ENCODE assay signal across 8 cellular contexts in genomic region chr11:62427630-62428233, GRCh38. TPM values are rescaled to one million over a fixed set of nuclear protein-coding genes. Genes with fewer than 3 reads are reported as not detected.
DNase-seq lines count a peak whose midpoint lies in the region; ATAC-seq, FAIRE-seq and TF ChIP-seq lines count a peak whose summit lies in the region.

No MANE protein-coding gene starts in this region.

- H3K4me3 ChIP-seq in HepG2 (replicated peaks in 1 of 3; ENCODE audit: insufficient read depth in 1 of 3, low read depth in 2 of 3, low read length in 3 of 3) (no peak overlapping the region), OCI-LY7 (ENCODE audit: low read depth, low read length, poor library complexity, severe bottlenecking) (no peak overlapping the region)

- POLR2A ChIA-PET in HepG2 (lab: Yijun Ruan, JAX) (interaction anchor here (1.3 to 1.4 kb wide), 2 partner anchors 119 to 164 kb away, joined by 3 to 4 read pairs; partner anchors contain the start of genes AHNAK and TUT1), OCI-LY7 (lab: Charles Lee) (no interaction called here)

- H3K27me3 ChIP-seq in HepG2 (ENCODE audit: control insufficient read depth in 1 of 2, insufficient read depth in 2 of 2, low read length in 2 of 2) = no peaks in the 10 kb centered on the region

- no peak for TF ChIP-seq RAD21 in HepG2 (CRISPR knock-in tag; IDR thresholded peaks at IDR 0.05)

- H3K27ac ChIP-seq in HepG2 (ENCODE audit: extremely low read length, insufficient read depth, low read length) (peak overlapping the region; percentile 30), OCI-LY7 (ENCODE audit: low read depth, low read length, poor library complexity, severe bottlenecking) (no peak overlapping the region)

- no peak for TF ChIP-seq POLR2A in HepG2 (IDR thresholded peaks at IDR 0.05; ENCODE audit: insufficient read depth in 1 of 2, low read depth in 2 of 2, low read length in 2 of 2)

- H2AFZ ChIP-seq in HepG2 (ENCODE audit: low read length) (no peak overlapping the region), OCI-LY7 (ENCODE audit: low read length) (no peak overlapping the region)

- in situ Hi-C loops in HepG2 (cut with HindIII; ENCODE audit: extremely low pct_ligation_motif_present, low pct_unique_long_range_greater_than_20kb) = no loop called here

- TF ChIP-seq EP300 in HepG2 (IDR thresholded peaks at IDR 0.05; ENCODE audit: low read depth in 2 of 2, low read length in 2 of 2) = no peak
- TF ChIP-seq EP300 in HepG2 (CRISPR knock-in tag; IDR thresholded peaks at IDR 0.05; ENCODE audit: borderline replicate concordance) = no peak

- ATAC-seq in HG03442 (IDR thresholded peaks at IDR 0.05; ENCODE audit: unreplicated experiment) = peak; percentile 49
- ATAC-seq in HepG2 = no peak
- ATAC-seq in HG02840 (IDR thresholded peaks at IDR 0.05; ENCODE audit: low FRiP score, unreplicated experiment) = no peak

- H3K4me2 ChIP-seq in HepG2 (ENCODE audit: low read depth, low read length) (0 out of 2 replicates have a peak overlapping the region, but pooled peaks have one; percentile 16), OCI-LY7 (ENCODE audit: low read length) (no peak overlapping the region)

- FAIRE-seq in HepG2 (lab: Jason Lieb, UNC) = no peak

- H3K9me2 ChIP-seq in OCI-LY7 (ENCODE audit: insufficient read depth, low read length) = no peaks in the 10 kb centered on the region

- WGBS in HepG2 (ENCODE audit: low lambda C conversion rate) = 24% methylated on average over 6 of the region's 6 CpGs

- intact Hi-C loops in HepG2 (cut with micrococcal nuclease; ENCODE audit: unreplicated experiment) = no loop called here
- intact Hi-C loops in OCI-LY7 (cut with micrococcal nuclease; ENCODE audit: unreplicated experiment) = no loop called here

- DNase-seq in AG08395 (ENCODE audit: low spot score) (peak; percentile 61), HepG2 (ENCODE audit: low spot score) (no peak), nucleus accumbens (lab: John Stamatoyannopoulos, UW) (no peak), OCI-LY7 (ENCODE audit: low spot score) (no peak), GM19238 (ENCODE audit: insufficient read length, low spot score) (no peak)
- peak; percentile 13 to 30 for DNase-seq in activated CD4-positive, alpha-beta T cell treated with anti-CD3 and anti-CD28 coated beads, Interleukin-2, amount 50 U/mL, for 48 hours

- no TSS peak for BruUV-seq in HepG2 (replicated peaks; lab: Mats Ljungman, UMichigan)
- BruUV-seq in OCI-LY7 (replicated peaks; lab: Mats Ljungman, UMichigan) = no TSS peak

- H3K9me3 ChIP-seq in HepG2 (ENCODE audit: low read length) (no peaks in the 10 kb centered on the region), OCI-LY7 (ENCODE audit: low read length) (no peaks in the 10 kb centered on the region)

- CTCF ChIA-PET in HepG2 (lab: Yijun Ruan, JAX; ENCODE audit: low intra/inter-chr PET ratio, low total read pairs) (no interaction called here), OCI-LY7 (lab: Charles Lee; ENCODE audit: unreplicated experiment) (no interaction called here)

- H3K9ac ChIP-seq in HepG2 (ENCODE audit: insufficient read depth, low read depth, low read length) = peak overlapping the region; percentile 5; the same call in 1 of the 2 replicates

- no peaks in the 10 kb centered on the region for H3K36me3 ChIP-seq in HepG2 (replicated peaks in 1 of 2; ENCODE audit: control insufficient read depth in 1 of 2, insufficient read depth in 2 of 2, low read length in 2 of 2)
- no peaks in the 10 kb centered on the region for H3K36me3 ChIP-seq in OCI-LY7 (ENCODE audit: insufficient read depth, low read length)

- H4K20me1 ChIP-seq in HepG2 (ENCODE audit: insufficient read depth, low read length) = no peaks in the 10 kb centered on the region
- H4K20me1 ChIP-seq in OCI-LY7 (ENCODE audit: insufficient read depth, low read length) = no peaks in the 10 kb centered on the region

- H3K79me2 ChIP-seq in HepG2 (ENCODE audit: insufficient read depth, low read length) = no peaks in the 10 kb centered on the region
- H3K79me2 ChIP-seq in OCI-LY7 (ENCODE audit: insufficient read depth, low read depth, low read length) = no peaks in the 10 kb centered on the region

- H3K4me1 ChIP-seq in HepG2 (ENCODE audit: insufficient read depth, low read length) (peaks cover 81% of the 10 kb centered on the region), OCI-LY7 (ENCODE audit: insufficient read depth, low read length, poor library complexity, severe bottlenecking) (no peaks in the 10 kb centered on the region)

- TF ChIP-seq CTCF in HepG2 (CRISPR knock-in tag; IDR thresholded peaks at IDR 0.05) = no peak
- no peak for TF ChIP-seq CTCF in OCI-LY7 (conservative IDR thresholded peaks at IDR 0.05; ENCODE audit: low read length)

TF ChIP-seq in HepG2, 621 proteins besides CTCF, POLR2A, EP300 and RAD21 (continues in another document):
- TF ChIP-seq ZSCAN5A (CRISPR knock-in tag; IDR thresholded peaks at IDR 0.05; ENCODE audit: borderline replicate concordance) = no peak
- no peak for TF ChIP-seq BCL3 (CRISPR knock-in tag; IDR thresholded peaks at IDR 0.05)

RNA-seq across cellular contexts. Expression of gene SCGB1A1, which starts 8.9 kb away (rescaled TPM):
- total RNA-seq in HepG2 (2016; rRNA removed; fragmentation: Illumina TruSeq; extraction: Trizol) (not detected in 2 replicates), OCI-LY7 (2022) (not detected in 2 replicates)
- not detected in 2 replicates for total RNA-seq in HepG2 (2016; cell fraction: cytosol; rRNA removed; fragmentation: Illumina TruSeq; extraction: Trizol; ENCODE audit: low read depth)
- total RNA-seq in HepG2 (2016; cell fraction: insoluble cytoplasmic fraction; rRNA removed; fragmentation: Illumina TruSeq; extraction: Trizol) = not detected in 2 replicates
- total RNA-seq in HepG2 (2016; cell fraction: membrane; rRNA removed; fragmentation: Illumina TruSeq; extraction: Trizol) = not detected in 2 replicates
- total RNA-seq in HepG2 (2016; cell fraction: nucleus; rRNA removed; fragmentation: Illumina TruSeq; extraction: Trizol) = not detected in 2 replicates
- polyA plus RNA-seq in HepG2 (2011; rRNA removed) = not detected in 2 replicates
- not detected in 2 replicates for polyA plus RNA-seq in HepG2 (2011; cell fraction: cytosol; rRNA removed)
- polyA plus RNA-seq in HepG2 (2011; cell fraction: nucleus; rRNA removed) = not detected in 2 replicates
- not detected in 2 replicates for polyA plus RNA-seq in HepG2 (2012)
- not detected in 2 replicates for polyA plus RNA-seq in HepG2 (2016; cell fraction: cytosol; fragmentation: Illumina TruSeq; extraction: Trizol; ENCODE audit: low read depth)
- polyA plus RNA-seq in HepG2 (2016; cell fraction: insoluble cytoplasmic fraction; fragmentation: Illumina TruSeq; extraction: Trizol; ENCODE audit: low read depth) = not detected in 2 replicates
- polyA plus RNA-seq in HepG2 (2016; cell fraction: membrane; fragmentation: Illumina TruSeq; extraction: Trizol; ENCODE audit: low read depth) = not detected in 2 replicates
- polyA plus RNA-seq in HepG2 (2016; cell fraction: nucleus; fragmentation: Illumina TruSeq; extraction: Trizol; ENCODE audit: insufficient read depth, low read depth) = not detected in 2 replicates
- not detected in 2 replicates for polyA minus RNA-seq in HepG2 (2011; rRNA and poly(A)+ RNA removed; ENCODE audit: low replicate concordance)
- not detected in 2 replicates for polyA minus RNA-seq in HepG2 (2011; cell fraction: cytosol; rRNA and poly(A)+ RNA removed)
- polyA minus RNA-seq in HepG2 (2011; cell fraction: nucleus; rRNA and poly(A)+ RNA removed) = not detected in 2 replicates
- not detected in 2 replicates for total RNA-seq in OCI-LY7 (2014; rRNA removed; shearing (Covaris generic))

Comparison
In these comparisons a context has a peak if more than half of its experiments do, and no peak if none do; other contexts are left out.
1. DNase-seq: peak in AG08395 (single experiment) and activated CD4-positive, alpha-beta T cell treated with anti-CD3 and anti-CD28 coated beads, Interleukin-2, amount 50 U/mL, for 48 hours (2 of 2); none in HepG2 (single experiment), nucleus accumbens (0 of 56), OCI-LY7 (single experiment) and GM19238 (single experiment).